ENCODE assay signal across 17 cellular contexts in genomic region chr11:2443406-2443805, GRCh38. TPM values are rescaled to one million over a fixed set of nuclear protein-coding genes. Genes with fewer than 3 reads are reported as not detected.
DNase-seq lines count a peak whose midpoint lies in the region; ATAC-seq and TF ChIP-seq lines count a peak whose summit lies in the region.
"Had no signal": no experiment of that assay in that cellular context is flagged by ENCODE, and none has a peak within 500 bp of the region (broad histone marks: within the 10 kb centered on the region; RNA-seq: fewer than 3 reads in every experiment).

No MANE protein-coding gene starts in this region.

- H3K9me3 Mint-ChIP-seq in activated naive CD8-positive, alpha-beta T cell (ENCODE audit: low read depth): no peaks in the 10 kb centered on the region
- H3K9me3 Mint-ChIP-seq in activated naive CD8-positive, alpha-beta T cell treated with anti-CD3 and anti-CD28 coated beads, Interleukin-2, amount 50 U/mL, for 24 hours: no peaks in the 10 kb centered on the region
- peaks cover 3% of the 10 kb centered on the region for H3K9me3 Mint-ChIP-seq in activated B cell treated with CpG ODN at 0.5 μM for 24 hours

- no peak overlapping the region for H3K27ac ChIP-seq in lower lobe of right lung
- peak overlapping the region in 1 of 3 donors; percentile 40 for H3K27ac ChIP-seq in thyroid gland

- no peaks in the 10 kb centered on the region for H3K36me3 Mint-ChIP-seq in activated naive CD8-positive, alpha-beta T cell
- H3K36me3 Mint-ChIP-seq in activated naive CD8-positive, alpha-beta T cell treated with anti-CD3 and anti-CD28 coated beads, Interleukin-2, amount 50 U/mL, for 24 hours (ENCODE audit: low read depth): no peaks in the 10 kb centered on the region
- no peaks in the 10 kb centered on the region for H3K36me3 Mint-ChIP-seq in activated B cell treated with CpG ODN at 0.5 μM for 24 hours (ENCODE audit: low read depth)

- CTCF ChIA-PET in activated B cell treated with CpG ODN at 0.5 μM for 24 hours (lab: Charles Lee): interaction anchor here (1.0 kb wide), 1 partner anchor 89 kb away, joined by 4 read pairs; no protein-coding TSS in a partner anchor

- no peak overlapping the region for H3K27ac Mint-ChIP-seq in activated naive CD8-positive, alpha-beta T cell
- H3K27ac Mint-ChIP-seq in activated naive CD8-positive, alpha-beta T cell treated with anti-CD3 and anti-CD28 coated beads, Interleukin-2, amount 50 U/mL, for 24 hours: no peak overlapping the region
- H3K27ac Mint-ChIP-seq in activated B cell treated with CpG ODN at 0.5 μM for 24 hours: no peak overlapping the region

- no peak for DNase-seq in activated naive CD8-positive, alpha-beta T cell treated with anti-CD3 and anti-CD28 coated beads, Interleukin-2, amount 50 U/mL, for 24 hours
- DNase-seq in activated B cell treated with CpG ODN at 0.5 μM for 24 hours: peak; percentile 14
- DNase-seq in lower lobe of right lung: peak; percentile 30
- DNase-seq in thyroid gland: peak; percentile 36 to 62
- DNase-seq in NOMO-1 treated with DMSO at 0.1 percent for 48 hours (lab: John Stamatoyannopoulos, UW; ENCODE audit: unreplicated experiment): no peak
- no peak for DNase-seq in AG20443 (ENCODE audit: low spot score)
- DNase-seq: AML-193, foreskin fibroblast, NCI-H345, SHP77 treated with DMSO at 0.1 percent for 48 hours had no signal

- no peak overlapping the region for H3K4me3 ChIP-seq in lower lobe of right lung
- no peak overlapping the region for H3K4me3 ChIP-seq in thyroid gland (replicated peaks in 1 of 3)
- H3K4me3 ChIP-seq: K562 had no signal

- H3K4me1 ChIP-seq in lower lobe of right lung: peaks cover 35% of the 10 kb centered on the region
- peaks cover 24 to 33% of the 10 kb centered on the region in 2 donors for H3K4me1 ChIP-seq in thyroid gland

- H3K36me3 ChIP-seq in lower lobe of right lung (no peaks in the 10 kb centered on the region), thyroid gland (no peaks in the 10 kb centered on the region)
- H3K36me3 ChIP-seq: adrenal gland had no signal

- no peak for TF ChIP-seq CTCF in activated B cell treated with CpG ODN at 0.5 μM for 24 hours (IDR thresholded peaks at IDR 0.05)
- TF ChIP-seq CTCF in lower lobe of right lung (IDR thresholded peaks at IDR 0.05): no peak
- TF ChIP-seq CTCF in thyroid gland (IDR thresholded peaks at IDR 0.05): no peak

- peaks cover 43% of the 10 kb centered on the region for H3K4me1 Mint-ChIP-seq in activated naive CD8-positive, alpha-beta T cell (ENCODE audit: low read depth)
- peaks cover 30% of the 10 kb centered on the region for H3K4me1 Mint-ChIP-seq in activated naive CD8-positive, alpha-beta T cell treated with anti-CD3 and anti-CD28 coated beads, Interleukin-2, amount 50 U/mL, for 24 hours
- H3K4me1 Mint-ChIP-seq in activated B cell treated with CpG ODN at 0.5 μM for 24 hours: peaks cover 35% of the 10 kb centered on the region

- POLR2A ChIA-PET in activated B cell treated with CpG ODN at 0.5 μM for 24 hours (lab: Charles Lee): no interaction called here

- TF ChIP-seq POLR2A in thyroid gland (IDR thresholded peaks at IDR 0.05): no peak

- no peak for ATAC-seq in activated naive CD8-positive, alpha-beta T cell treated with anti-CD3 and anti-CD28 coated beads, Interleukin-2, amount 50 U/mL, for 24 hours
- ATAC-seq in activated B cell treated with CpG ODN at 0.5 μM for 24 hours (ENCODE audit: low read depth) (no peak), lower lobe of right lung (no peak), GM21786 (IDR thresholded peaks at IDR 0.05; ENCODE audit: unreplicated experiment) (no peak)

- H3K9me3 ChIP-seq in lower lobe of right lung: no peaks in the 10 kb centered on the region
- H3K9me3 ChIP-seq in thyroid gland: no peaks in the 10 kb centered on the region
- H3K9me3 ChIP-seq: adrenal gland had no signal

- H3K27me3 Mint-ChIP-seq in activated naive CD8-positive, alpha-beta T cell: no peaks in the 10 kb centered on the region
- H3K27me3 Mint-ChIP-seq in activated naive CD8-positive, alpha-beta T cell treated with anti-CD3 and anti-CD28 coated beads, Interleukin-2, amount 50 U/mL, for 24 hours: peaks cover 4% of the 10 kb centered on the region
- no peaks in the 10 kb centered on the region for H3K27me3 Mint-ChIP-seq in activated B cell treated with CpG ODN at 0.5 μM for 24 hours

- WGBS in thyroid gland, 2 donors: 31 to 44% methylated on average over 7 to 11 of the region's 11 CpGs

- intact Hi-C loops in activated B cell treated with CpG ODN at 0.5 μM for 24 hours (cut with micrococcal nuclease): loop anchor here (5.0 to 10.0 kb wide), 2 partner anchors 444 to 551 kb away; partner anchors contain the start of genes CDKN1C and NAP1L4
- intact Hi-C loops in lower lobe of right lung (cut with DNase I): loop anchor here (10.0 kb wide), 1 partner anchor 451 kb away; no protein-coding TSS in a partner anchor
- intact Hi-C loops in thyroid gland (cut with DNase I): no loop called here

- peaks cover 4% of the 10 kb centered on the region for H3K27me3 ChIP-seq in lower lobe of right lung (ENCODE audit: low read depth)
- H3K27me3 ChIP-seq in thyroid gland: no peaks in the 10 kb centered on the region
- H3K27me3 ChIP-seq: adrenal gland had no signal

- peak overlapping the region; percentile 51 for H3K4me3 Mint-ChIP-seq in activated naive CD8-positive, alpha-beta T cell
- no peak overlapping the region for H3K4me3 Mint-ChIP-seq in activated naive CD8-positive, alpha-beta T cell treated with anti-CD3 and anti-CD28 coated beads, Interleukin-2, amount 50 U/mL, for 24 hours
- H3K4me3 Mint-ChIP-seq in activated B cell treated with CpG ODN at 0.5 μM for 24 hours: peak overlapping the region; percentile 9

RNA-seq across cellular contexts. Expression of gene TRPM5, which starts 0.9 kb away (rescaled TPM):
- total RNA-seq in activated B cell treated with CpG ODN at 0.5 μM for 24 hours: not detected in 2 replicates
- not detected for total RNA-seq in lower lobe of right lung
- 1 to 10 TPM in 1 of 4 donors, under 1 TPM in 3; 0.54 to 2.4 (median 0.73) TPM for total RNA-seq in thyroid gland
- total RNA-seq: activated CD8-positive, alpha-beta memory T cell treated with anti-CD3 and anti-CD28 coated beads for 36 hours; K562; right cardiac atrium; temporal lobe had no signal

RNA-seq across cellular contexts. Expression of gene KCNQ1, which starts 1.4 kb away (rescaled TPM):
- total RNA-seq in activated B cell treated with CpG ODN at 0.5 μM for 24 hours (6.5 and 8.6 TPM in 2 replicates), lower lobe of right lung (51.0 TPM), thyroid gland (100 to 1,000 TPM in 2 of 4 donors, 10 to 100 TPM in 2; 51.3 to 103 (median 97.8) TPM)

RNA-seq across cellular contexts. Expression of gene TSSC4, which starts 42.9 kb away (rescaled TPM):
- total RNA-seq in activated B cell treated with CpG ODN at 0.5 μM for 24 hours (59.4 and 59.7 TPM in 2 replicates), lower lobe of right lung (38.8 TPM), thyroid gland (10 to 100 TPM; 37.5 to 62.3 (median 45.1) TPM)

Comparison
In these comparisons a context has a peak if more than half of its experiments do, and no peak if none do; other contexts are left out.
1. DNase-seq: peak in activated B cell treated with CpG ODN at 0.5 μM for 24 hours (single experiment), lower lobe of right lung (single experiment) and thyroid gland (2 of 2); none in activated naive CD8-positive, alpha-beta T cell treated with anti-CD3 and anti-CD28 coated beads, Interleukin-2, amount 50 U/mL, for 24 hours (single experiment), NOMO-1 treated with DMSO at 0.1 percent for 48 hours (single experiment) and AG20443 (single experiment).